In genomic region chr11:108221981-108222685, GRCh38 we compare ENCODE assay signal across 8 cellular contexts. TPM values are rescaled to one million over a fixed set of nuclear protein-coding genes. Genes with fewer than 3 reads are reported as not detected.
DNase-seq lines count a peak whose midpoint lies in the region; ATAC-seq, FAIRE-seq and TF ChIP-seq lines count a peak whose summit lies in the region.

Gene NPAT, minus strand, starts transcription at chr11:108222638. Its CDS starts 102 bp downstream, at chr11:108222536.

- no peaks in the 10 kb centered on the region for H3K9me3 Mint-ChIP-seq in Calu3 (ENCODE audit: low read depth, unreplicated experiment)

- H3K4me3 ChIP-seq in SK-N-SH (ENCODE audit: low read depth in 2 of 2, low read length in 1 of 2), result peak within 1 kb of the TSS; percentile 83 to 97
- peak within 1 kb of the TSS; percentile 90 for H3K4me3 ChIP-seq in neuron (ENCODE audit: low read length)

- peaks cover 88% of the 10 kb centered on the region for H3K79me2 ChIP-seq in SK-N-SH (ENCODE audit: insufficient read depth)

- FAIRE-seq in RCC 7860 (lab: Jason Lieb, UNC), result no peak

- ATAC-seq in GM21825 (IDR thresholded peaks at IDR 0.05; ENCODE audit: unreplicated experiment) (peak; percentile 0), GM19463 (IDR thresholded peaks at IDR 0.05; ENCODE audit: unreplicated experiment) (no peak)

- POLR2A ChIA-PET in SK-N-SH (lab: Yijun Ruan, JAX), result interaction anchor here (1.6 kb wide), 1 partner anchor 213 kb away, joined by 3 read pairs; the partner anchor contains the start of gene CUL5

- no peak within 1 kb of the TSS for H3K4me3 Mint-ChIP-seq in Calu3 (ENCODE audit: low read depth, unreplicated experiment)

- WGBS in SK-N-SH (ENCODE audit: low lambda C conversion rate), result under 1% methylated on average over 26 of the region's 36 CpGs

- no peaks in the 10 kb centered on the region for H3K27me3 Mint-ChIP-seq in Calu3 (ENCODE audit: unreplicated experiment)

- H2AFZ ChIP-seq in SK-N-SH (ENCODE audit: low read depth), result peak within 1 kb of the TSS; percentile 86
- peak within 1 kb of the TSS; percentile 79 for H2AFZ ChIP-seq in neuron (ENCODE audit: low read depth, low read length)

- peaks cover 9% of the 10 kb centered on the region for H3F3A ChIP-seq in SK-N-SH (replicated peaks; ENCODE audit: insufficient read depth)

- in situ Hi-C loops in endometrial microvascular endothelial cells (cut with HindIII; ENCODE audit: inconsistent ontology term, low pct_unique_long_range_greater_than_20kb, low sequenced_read_pairs), result no loop called here

- BruUV-seq in Calu3 (replicated peaks; lab: Mats Ljungman, UMichigan), result TSS peak; percentile 67

- no peak within 1 kb of the TSS for H3K27ac Mint-ChIP-seq in Calu3 (ENCODE audit: unreplicated experiment)

- H3K4me1 ChIP-seq in SK-N-SH (ENCODE audit: control insufficient read depth in 1 of 2, insufficient read depth in 2 of 2, low read depth in 1 of 2, low read length in 1 of 2) (peaks cover 10 to 23% of the 10 kb centered on the region in 2 experiments; a peak in 3 of 4 replicates), neuron (ENCODE audit: insufficient read depth, low read length) (peaks cover 32% of the 10 kb centered on the region)

- TF ChIP-seq RAD21 in SK-N-SH (IDR thresholded peaks at IDR 0.05; ENCODE audit: low read length), result no peak

- peak within 1 kb of the TSS; percentile 92 to 96 for H3K27ac ChIP-seq in SK-N-SH (ENCODE audit: low read depth in 2 of 2, low read length in 1 of 2)

- H3K36me3 Mint-ChIP-seq in Calu3 (ENCODE audit: insufficient read depth, unreplicated experiment), result peaks cover 9% of the 10 kb centered on the region

- peaks cover 4 to 5% of the 10 kb centered on the region in 2 experiments for H3K36me3 ChIP-seq in SK-N-SH (replicated peaks in 1 of 2; ENCODE audit: control insufficient read depth in 1 of 2, insufficient read depth in 2 of 2, low read length in 1 of 2)
- peaks cover 12% of the 10 kb centered on the region for H3K36me3 ChIP-seq in neuron (ENCODE audit: insufficient read depth, low read length)

- peaks cover 30% of the 10 kb centered on the region for H3K4me1 Mint-ChIP-seq in Calu3 (ENCODE audit: low read depth, unreplicated experiment)

- peak within 1 kb of the TSS; percentile 94 for H3K4me2 ChIP-seq in SK-N-SH

- intact Hi-C loops in Calu3 (cut with micrococcal nuclease; ENCODE audit: unreplicated experiment), result loop anchor here (5.0 kb wide), 1 partner anchor 425 kb away; no protein-coding TSS in a partner anchor

- no peak for DNase-seq in Calu3
- DNase-seq in SK-N-SH, result no peak
- DNase-seq in midbrain (lab: John Stamatoyannopoulos, UW), result no peak
- DNase-seq in RCC 7860 (ENCODE audit: low spot score), result no peak

- H3K9me2 ChIP-seq in SK-N-SH, result no peaks in the 10 kb centered on the region

- no peak for TF ChIP-seq CTCF in Calu3 (IDR thresholded peaks at IDR 0.05; ENCODE audit: unreplicated experiment)
- TF ChIP-seq CTCF in SK-N-SH (IDR thresholded peaks at IDR 0.05), result no peak

- CTCF ChIA-PET in Calu3 (lab: Charles Lee), result interaction anchor here (0.6 to 1.1 kb wide), 2 partner anchors 104 to 195 kb away, joined by 3 read pairs; no protein-coding TSS in a partner anchor
- CTCF ChIA-PET in SK-N-SH (lab: Yijun Ruan, JAX), result interaction anchor here (0.7 to 3.6 kb wide), 11 partner anchors 10 to 427 kb away, joined by 3 to 9 read pairs (median 4); partner anchors contain the start of genes ACAT1 and CUL5

- H3K27me3 ChIP-seq in SK-N-SH (ENCODE audit: insufficient read depth) (no peaks in the 10 kb centered on the region), neuron (ENCODE audit: insufficient read depth, low read length) (no peaks in the 10 kb centered on the region)

- H3K9ac ChIP-seq in SK-N-SH, result peak within 1 kb of the TSS; percentile 93

- no peak for TF ChIP-seq EP300 in SK-N-SH (IDR thresholded peaks at IDR 0.05; ENCODE audit: borderline replicate concordance in 1 of 2, low read depth in 1 of 2, low read length in 1 of 2)

- H4K20me1 ChIP-seq in SK-N-SH (ENCODE audit: insufficient read depth), result no peaks in the 10 kb centered on the region

- H3K9me3 ChIP-seq in SK-N-SH (no peaks in the 10 kb centered on the region), neuron (ENCODE audit: low read length) (no peaks in the 10 kb centered on the region)

TF ChIP-seq in SK-N-SH, 30 proteins besides CTCF, POLR2A, EP300 and RAD21:
- TF ChIP-seq JUND (IDR thresholded peaks at IDR 0.05), result no peak
- TF ChIP-seq ELF1 (IDR thresholded peaks at IDR 0.05), result no peak
- TF ChIP-seq MXI1 (IDR thresholded peaks at IDR 0.05; ENCODE audit: low read depth, low read length), result peak; percentile 55
- TF ChIP-seq FOXJ3 (CRISPR knock-in tag; IDR thresholded peaks at IDR 0.05), result no peak
- TF ChIP-seq RXRA (IDR thresholded peaks at IDR 0.05; ENCODE audit: borderline replicate concordance, low read depth), result no peak
- TF ChIP-seq TAF1 (IDR thresholded peaks at IDR 0.05; ENCODE audit: borderline replicate concordance, low read depth, low read length), result peak; percentile 81
- TF ChIP-seq ZBTB33 (IDR thresholded peaks at IDR 0.05; ENCODE audit: borderline replicate concordance, low read depth), result no peak
- TF ChIP-seq TCF12 (IDR thresholded peaks at IDR 0.05), result no peak
- TF ChIP-seq NRF1 (IDR thresholded peaks at IDR 0.05; ENCODE audit: low read depth, low read length), result no peak
- peak; percentile 76 for TF ChIP-seq POLR2AphosphoS5 (IDR thresholded peaks at IDR 0.05; ENCODE audit: low read depth, low read length)
- no peak; the same call in 1 of the 2 replicates for TF ChIP-seq SIN3A (IDR thresholded peaks at IDR 0.05; ENCODE audit: borderline replicate concordance, low read depth, low read length)
- TF ChIP-seq SMC3 (IDR thresholded peaks at IDR 0.05; ENCODE audit: low read depth, low read length), result no peak
- TF ChIP-seq REST (IDR thresholded peaks at IDR 0.05; ENCODE audit: low read depth, low read length), result 0 out of 2 replicates have a peak, but pooled peaks have one; percentile 53

RNA-seq across cellular contexts. Expression of gene NPAT, which starts in this region (rescaled TPM):
- 11.5 and 13.9 TPM in 2 replicates for total RNA-seq in Calu3 (2022)
- 2.1 and 3.0 TPM in 2 replicates for polyA plus RNA-seq in SK-N-SH (2012; rRNA removed)
- 3.0 and 3.2 TPM in 2 replicates for polyA plus RNA-seq in SK-N-SH (2012; cell fraction: cytosol; rRNA removed)
- polyA plus RNA-seq in SK-N-SH (2012; cell fraction: nucleus; rRNA removed), result 2.3 and 4.5 TPM in 2 replicates
- 13.4 TPM for total RNA-seq in endometrial microvascular endothelial cells (ENCODE audit: inconsistent ontology term)
